ENCODE assay signal across 18 cellular contexts in genomic region chr17:29694923-29695563, GRCh38.
DNase-seq lines count a peak whose midpoint lies in the region; ATAC-seq, FAIRE-seq and TF ChIP-seq lines count a peak whose summit lies in the region.
"Had no signal": no experiment of that assay in that cellular context is flagged by ENCODE, and none has a peak within 500 bp of the region (broad histone marks: within the 10 kb centered on the region; RNA-seq: fewer than 3 reads in every experiment).

No MANE protein-coding gene starts in this region.

- TF ChIP-seq EP300 in gastroesophageal sphincter (IDR thresholded peaks at IDR 0.05), result no peak

- peaks cover 42% of the 10 kb centered on the region for H3K4me1 Mint-ChIP-seq in activated T-cell treated with anti-CD3 and anti-CD28 coated beads, Interleukin-2, amount 50 U/mL, for 24 hours (ENCODE audit: low read depth)
- H3K4me1 Mint-ChIP-seq in stimulated activated effector memory CD8-positive, alpha-beta T cell treated with anti-CD3 and anti-CD28 coated beads, Interleukin-12 subunit alpha, Interleukin-12 subunit beta, amount 100 ng/mL, for 72 hours, result peaks cover 20% of the 10 kb centered on the region
- H3K4me1 Mint-ChIP-seq: WTC11 had no signal

- H3K4me1 ChIP-seq in gastroesophageal sphincter (peaks cover 0 to 27% (median 15%) of the 10 kb centered on the region in 3 donors), pancreas (peaks cover 0 to 7% (median 0%) of the 10 kb centered on the region in 3 donors)

- H3K36me3 Mint-ChIP-seq in activated T-cell treated with anti-CD3 and anti-CD28 coated beads, Interleukin-2, amount 50 U/mL, for 24 hours (ENCODE audit: low read depth), result peaks cover 71% of the 10 kb centered on the region
- peaks cover 58% of the 10 kb centered on the region for H3K36me3 Mint-ChIP-seq in stimulated activated effector memory CD8-positive, alpha-beta T cell treated with anti-CD3 and anti-CD28 coated beads, Interleukin-12 subunit alpha, Interleukin-12 subunit beta, amount 100 ng/mL, for 72 hours
- H3K36me3 Mint-ChIP-seq: WTC11 had no signal

- H3K4me3 ChIP-seq in gastroesophageal sphincter (no peak overlapping the region), pancreas (no peak overlapping the region)
- H3K4me3 ChIP-seq: prostate gland, thoracic aorta had no signal

- DNase-seq in activated T-cell treated with anti-CD3 and anti-CD28 coated beads, Interleukin-2, amount 50 U/mL, for 24 hours, result no peak
- DNase-seq in activated T-cell treated with anti-CD3 and anti-CD28 coated beads, Interleukin-2, amount 50 U/mL, for 48 hours, result no peak
- DNase-seq in OCI-M1 (lab: John Stamatoyannopoulos, UW) (peak; percentile 54), pancreas (no peak)
- no peak for DNase-seq in stimulated activated effector memory CD8-positive, alpha-beta T cell treated with anti-CD3 and anti-CD28 coated beads, Interleukin-12 subunit alpha, Interleukin-12 subunit beta, amount 100 ng/mL, for 72 hours (ENCODE audit: low spot score in 2 of 2)
- DNase-seq: ACHN, Calu3, hippocampal formation, left colon, NCI-H1694 treated with DMSO at 0.1 percent for 48 hours had no signal

- intact Hi-C loops in pancreas (cut with DNase I), result no loop called here

- TF ChIP-seq CTCF in gastroesophageal sphincter (IDR thresholded peaks at IDR 0.05), result no peak
- no peak for TF ChIP-seq CTCF in pancreas (IDR thresholded peaks at IDR 0.05)

- H3K9me3 Mint-ChIP-seq in activated T-cell treated with anti-CD3 and anti-CD28 coated beads, Interleukin-2, amount 50 U/mL, for 24 hours, result no peaks in the 10 kb centered on the region
- no peaks in the 10 kb centered on the region for H3K9me3 Mint-ChIP-seq in stimulated activated effector memory CD8-positive, alpha-beta T cell treated with anti-CD3 and anti-CD28 coated beads, Interleukin-12 subunit alpha, Interleukin-12 subunit beta, amount 100 ng/mL, for 72 hours
- H3K9me3 Mint-ChIP-seq: WTC11 had no signal

- H3K9me3 ChIP-seq in gastroesophageal sphincter (no peaks in the 10 kb centered on the region), pancreas (no peaks in the 10 kb centered on the region)
- H3K9me3 ChIP-seq: prostate gland, thoracic aorta had no signal

- no peak for FAIRE-seq in pancreas (lab: Jason Lieb, UNC)
- FAIRE-seq: G401.6 had no signal

- H3K36me3 ChIP-seq in gastroesophageal sphincter (peaks cover 0 to 4% of the 10 kb centered on the region in 2 donors), pancreas (no peaks in the 10 kb centered on the region)
- H3K36me3 ChIP-seq: prostate gland, thoracic aorta had no signal

- H3K4me3 Mint-ChIP-seq in activated T-cell treated with anti-CD3 and anti-CD28 coated beads, Interleukin-2, amount 50 U/mL, for 24 hours, result no peak overlapping the region
- no peak overlapping the region for H3K4me3 Mint-ChIP-seq in stimulated activated effector memory CD8-positive, alpha-beta T cell treated with anti-CD3 and anti-CD28 coated beads, Interleukin-12 subunit alpha, Interleukin-12 subunit beta, amount 100 ng/mL, for 72 hours
- H3K4me3 Mint-ChIP-seq: WTC11 had no signal

- no peaks in the 10 kb centered on the region for H3K27me3 Mint-ChIP-seq in activated T-cell treated with anti-CD3 and anti-CD28 coated beads, Interleukin-2, amount 50 U/mL, for 24 hours

- peak; percentile 85 for ATAC-seq in gastroesophageal sphincter
- no peak for ATAC-seq in stimulated activated effector memory CD8-positive, alpha-beta T cell treated with anti-CD3 and anti-CD28 coated beads, Interleukin-12 subunit alpha, Interleukin-12 subunit beta, amount 100 ng/mL, for 72 hours
- no peak for ATAC-seq in pancreas
- no peak for ATAC-seq in GM18909 (IDR thresholded peaks at IDR 0.05; ENCODE audit: poor library complexity, unreplicated experiment)
- no peak for ATAC-seq in GM19452 (IDR thresholded peaks at IDR 0.05; ENCODE audit: unreplicated experiment)
- ATAC-seq: left colon, WTC11 had no signal

- 86 to 87% methylated on average over 4 to 5 of the region's 5 CpGs for WGBS in gastroesophageal sphincter (ENCODE audit: low coverage in 1 of 2), 2 donors
- WGBS in pancreas, 2 donors, result 78 to 80% methylated on average over 5 of the region's 5 CpGs

- H3K27me3 ChIP-seq in gastroesophageal sphincter (no peaks in the 10 kb centered on the region), pancreas (no peaks in the 10 kb centered on the region)

- peak overlapping the region; percentile 12 for H3K27ac Mint-ChIP-seq in activated T-cell treated with anti-CD3 and anti-CD28 coated beads, Interleukin-2, amount 50 U/mL, for 24 hours
- H3K27ac Mint-ChIP-seq in stimulated activated effector memory CD8-positive, alpha-beta T cell treated with anti-CD3 and anti-CD28 coated beads, Interleukin-12 subunit alpha, Interleukin-12 subunit beta, amount 100 ng/mL, for 72 hours, result peak overlapping the region; percentile 6
- H3K27ac Mint-ChIP-seq: WTC11 had no signal

- TF ChIP-seq POLR2A in gastroesophageal sphincter (IDR thresholded peaks at IDR 0.05), result no peak

- H3K27ac ChIP-seq in gastroesophageal sphincter, result peak overlapping the region in 1 of 4 donors; percentile 27
- no peak overlapping the region for H3K27ac ChIP-seq in pancreas
- H3K27ac ChIP-seq: KMS-11, prostate gland, thoracic aorta had no signal
